Comparison of ENCODE assay signal across 8 cellular contexts in genomic region chr1:12229835-12230548, GRCh38. TPM values are rescaled to one million over a fixed set of nuclear protein-coding genes. Genes with fewer than 3 reads are reported as not detected.
DNase-seq lines count a peak whose midpoint lies in the region; ATAC-seq and TF ChIP-seq lines count a peak whose summit lies in the region.

VPS13D (plus strand) TSS chr1:12230030; CDS start chr1:12234267, 4,237 bp downstream.

- ATAC-seq in GM21825 (IDR thresholded peaks at IDR 0.05; ENCODE audit: unreplicated experiment) = peak; percentile 82

- intact Hi-C loops in T-helper 1 cell treated with Interleukin-12 subunit alpha and Interleukin-12 subunit beta and Interleukin-4 antibody, amounts not matched to agents 30 ng/mL and 1 ng/mL, for 36 hours (cut with micrococcal nuclease) = loop anchor here (1.0 to 10.0 kb wide), 5 partner anchors 112 to 429 kb away; partner anchors contain the start of gene MFN2
- intact Hi-C loops in adrenal gland (cut with DNase I) = no loop called here
- intact Hi-C loops in left ventricle myocardium inferior (cut with micrococcal nuclease) = no loop called here
- intact Hi-C loops in prostate gland (cut with DNase I) = loop anchor here (2.0 kb wide), 1 partner anchor 47 kb away; no protein-coding TSS in a partner anchor

- H3K27me3 ChIP-seq in MG63 = no peaks in the 10 kb centered on the region
- H3K27me3 ChIP-seq in adrenal gland = no peaks in the 10 kb centered on the region
- no peaks in the 10 kb centered on the region for H3K27me3 ChIP-seq in left ventricle myocardium inferior (ENCODE audit: low read depth)
- no peaks in the 10 kb centered on the region for H3K27me3 ChIP-seq in prostate gland (replicated peaks; ENCODE audit: insufficient read depth)

- TF ChIP-seq POLR2A in adrenal gland (IDR thresholded peaks at IDR 0.05) (peak in 1 of 2 donors; percentile 61), prostate gland (IDR thresholded peaks at IDR 0.05) (peak; percentile 69)

- H3K9me3 ChIP-seq in ES-I3 (ENCODE audit: control insufficient read depth, insufficient read depth, low read length) (no peaks in the 10 kb centered on the region), MG63 (no peaks in the 10 kb centered on the region), adrenal gland (replicated peaks in 1 of 3) (no peaks in the 10 kb centered on the region), left ventricle myocardium inferior (replicated peaks) (no peaks in the 10 kb centered on the region), prostate gland (no peaks in the 10 kb centered on the region)

- TF ChIP-seq CTCF in adrenal gland (IDR thresholded peaks at IDR 0.05) (peak; percentile 58 to 98 (median 82)), left ventricle myocardium inferior (IDR thresholded peaks at IDR 0.05; ENCODE audit: borderline replicate concordance) (peak; percentile 98), prostate gland (IDR thresholded peaks at IDR 0.05) (peak; percentile 81 to 99 (median 94))

- peaks cover 5% of the 10 kb centered on the region; the same call in 1 of the 2 replicates for H3K4me1 ChIP-seq in ES-I3 (ENCODE audit: insufficient read depth, low read length)
- peaks cover 13 to 18% of the 10 kb centered on the region in 2 donors for H3K4me1 ChIP-seq in adrenal gland (replicated peaks in 1 of 2)
- H3K4me1 ChIP-seq in left ventricle myocardium inferior = peaks cover 41% of the 10 kb centered on the region
- peaks cover 5% of the 10 kb centered on the region for H3K4me1 ChIP-seq in prostate gland (replicated peaks)

- H3K36me3 ChIP-seq in ES-I3 (ENCODE audit: insufficient read depth, low read length) = no peaks in the 10 kb centered on the region
- H3K36me3 ChIP-seq in MG63 = peaks cover 7% of the 10 kb centered on the region
- peaks cover 0 to 7% of the 10 kb centered on the region in 2 donors for H3K36me3 ChIP-seq in adrenal gland (replicated peaks in 1 of 2)
- peaks cover 15% of the 10 kb centered on the region for H3K36me3 ChIP-seq in left ventricle myocardium inferior
- no peaks in the 10 kb centered on the region for H3K36me3 ChIP-seq in prostate gland

- peak within 1 kb of the TSS; percentile 93 for H3K9ac ChIP-seq in ES-I3 (ENCODE audit: low read depth, low read length)

- H3K4me3 ChIP-seq in MG63 (peak within 1 kb of the TSS; percentile 87), adrenal gland (peak within 1 kb of the TSS; percentile 48 to 98 (median 83)), left ventricle myocardium inferior (peak within 1 kb of the TSS; percentile 100), prostate gland (peak within 1 kb of the TSS; percentile 93 to 99)

- DNase-seq in MG63 (peak; percentile 78), adrenal gland (peak; percentile 76 to 87 (median 83)), left ventricle myocardium inferior (peak; percentile 86), prostate gland (ENCODE audit: low spot score) (peak; percentile 79), ureter (ENCODE audit: low spot score) (peak; percentile 86)

- 0 to 1% (median 0%) methylated on average over 16 to 77 of the region's 77 CpGs; no CpG with 5 or more reads in 1 of the 4 donors for WGBS in adrenal gland, 4 donors
- WGBS in prostate gland = under 1% methylated on average over 63 of the region's 77 CpGs

- H3K27ac ChIP-seq in adrenal gland (peak within 1 kb of the TSS; percentile 81 to 91 (median 86)), left ventricle myocardium inferior (replicated peaks) (peak within 1 kb of the TSS; percentile 95), prostate gland (peak within 1 kb of the TSS; percentile 83 to 93)

RNA-seq across cellular contexts. Expression of gene VPS13D, which starts in this region (rescaled TPM):
- 12.1 and 16.2 TPM in 2 replicates for total RNA-seq in MG63 (2014; rRNA removed; shearing (Covaris generic); ENCODE audit: low replicate concordance)
- total RNA-seq in T-helper 1 cell treated with Interleukin-12 subunit alpha and Interleukin-12 subunit beta and Interleukin-4 antibody, amounts not matched to agents 30 ng/mL and 1 ng/mL, for 36 hours = 38.6 and 42.0 TPM in 2 replicates
- total RNA-seq in adrenal gland (10 to 100 TPM; 33.2 to 62.3 (median 43.8) TPM), left ventricle myocardium inferior (71.6 TPM), prostate gland (10 to 100 TPM; 60.7 to 80.8 TPM), ureter (98.5 TPM)
- 10 to 100 TPM; 17.0 to 23.3 (median 23.2) TPM for polyA plus RNA-seq in adrenal gland

Comparison
In these comparisons a context has a peak if more than half of its experiments do, and no peak if none do; other contexts are left out.
1. Peak in every context shown above with its lines: DNase-seq, ATAC-seq, H3K4me3 ChIP-seq and H3K27ac ChIP-seq.
2. intact Hi-C loops: an anchor here in T-helper 1 cell treated with Interleukin-12 subunit alpha and Interleukin-12 subunit beta and Interleukin-4 antibody, amounts not matched to agents 30 ng/mL and 1 ng/mL, for 36 hours (1.0 to 10.0 kb wide) and prostate gland (2.0 kb wide); none called in adrenal gland and left ventricle myocardium inferior.